11 cellular contexts compared by ENCODE assay signal in the genomic region with DNA sequence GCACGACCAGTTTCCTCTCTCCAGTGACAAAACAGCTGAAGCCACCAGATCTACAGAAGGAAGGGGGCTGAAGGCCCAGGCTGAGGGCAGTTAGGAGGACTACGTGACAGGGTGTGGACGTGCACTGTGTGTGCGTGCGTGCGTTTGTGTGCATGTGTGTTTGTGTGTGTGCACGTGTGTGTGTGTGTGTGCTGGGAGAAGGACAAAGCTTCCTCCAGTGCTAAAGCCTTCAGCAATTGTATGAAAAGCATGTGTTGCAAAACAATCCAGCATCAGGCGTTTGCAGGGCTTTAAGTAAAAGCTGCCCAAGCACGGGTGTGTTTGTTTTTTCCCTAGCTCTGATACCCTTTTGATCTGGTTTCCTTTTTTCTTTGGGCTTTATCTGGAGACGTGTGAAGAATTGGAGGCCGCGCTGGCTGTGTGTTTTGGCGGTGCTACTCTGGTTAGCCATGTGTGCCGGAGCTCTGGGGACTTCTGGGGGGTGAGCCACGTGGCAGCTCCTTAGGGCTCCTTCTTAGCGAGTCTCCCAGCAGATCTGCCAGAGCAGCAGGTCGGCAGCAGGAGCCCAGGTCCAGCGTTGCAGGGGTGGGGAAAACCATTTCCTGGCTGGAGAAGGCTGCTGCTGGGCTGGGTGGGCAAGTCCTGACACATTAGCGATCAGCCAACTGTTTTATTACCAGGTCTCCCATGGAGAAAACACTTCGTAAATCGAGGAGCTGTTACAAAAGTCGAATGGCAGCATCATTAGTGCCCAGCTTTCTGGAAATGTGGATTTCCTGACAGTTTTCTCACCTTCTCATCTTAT.
A peak's percentile ranks its signal among the peaks of the same experiment; 100 is the strongest.
DNase-seq lines count a peak whose midpoint lies in the region; ATAC-seq and TF ChIP-seq lines count a peak whose summit lies in the region.
"Had no signal": no experiment of that assay in that cellular context is flagged by ENCODE, and none has a peak within 500 bp of the region (broad histone marks: within the 10 kb centered on the region; RNA-seq: fewer than 3 reads in every experiment).

No MANE protein-coding gene starts in this region.

- H3K36me3 ChIP-seq in left ventricle myocardium inferior (peaks cover 1% of the 10 kb centered on the region), right lobe of liver (peaks cover 0 to 3% (median 0%) of the 10 kb centered on the region in 4 donors)
- H3K36me3 ChIP-seq: neural progenitor cell had no signal

- TF ChIP-seq CTCF in left ventricle myocardium inferior (IDR thresholded peaks at IDR 0.05; ENCODE audit: borderline replicate concordance) (no peak), brain (conservative IDR thresholded peaks at IDR 0.05) (no peak), right lobe of liver (IDR thresholded peaks at IDR 0.05) (no peak), Calu3 (IDR thresholded peaks at IDR 0.05; ENCODE audit: unreplicated experiment) (no peak)

- H3K27ac ChIP-seq in right cardiac atrium (ENCODE audit: low read length), result no peak overlapping the region
- no peak overlapping the region for H3K27ac ChIP-seq in left ventricle myocardium inferior (replicated peaks)
- no peak overlapping the region for H3K27ac ChIP-seq in right lobe of liver
- H3K27ac ChIP-seq: neural progenitor cell had no signal

- H3K36me3 Mint-ChIP-seq in brain, result peaks cover 17% of the 10 kb centered on the region
- H3K36me3 Mint-ChIP-seq in Calu3 (ENCODE audit: insufficient read depth, unreplicated experiment), result peaks cover 37% of the 10 kb centered on the region

- BruUV-seq in Calu3 (replicated peaks; lab: Mats Ljungman, UMichigan), result no TSS peak

- 38% methylated on average over 22 of the region's 22 CpGs for WGBS in right cardiac atrium
- WGBS in right lobe of liver (ENCODE audit: insufficient coverage, low coverage, low lambda C conversion rate, missing lambda C conversion rate), result 36% methylated on average over 12 of the region's 22 CpGs

- H3K9me3 Mint-ChIP-seq in brain (no peaks in the 10 kb centered on the region), Calu3 (ENCODE audit: low read depth, unreplicated experiment) (no peaks in the 10 kb centered on the region)
- H3K9me3 Mint-ChIP-seq: neural progenitor cell had no signal

- no peak for TF ChIP-seq POLR2A in right lobe of liver (IDR thresholded peaks at IDR 0.05)

- H3K27ac Mint-ChIP-seq in brain (peak overlapping the region; percentile 48 to 93 (median 82)), Calu3 (ENCODE audit: unreplicated experiment) (no peak overlapping the region)
- H3K27ac Mint-ChIP-seq: neural progenitor cell had no signal

- intact Hi-C loops in right cardiac atrium (cut with DNase I) (no loop called here), left ventricle myocardium inferior (cut with micrococcal nuclease) (no loop called here), right lobe of liver (cut with DNase I) (no loop called here), Calu3 (cut with micrococcal nuclease; ENCODE audit: unreplicated experiment) (no loop called here)

- H3K27me3 ChIP-seq in right cardiac atrium (ENCODE audit: control insufficient read depth, insufficient read depth) (no peaks in the 10 kb centered on the region), left ventricle myocardium inferior (ENCODE audit: low read depth) (no peaks in the 10 kb centered on the region), right lobe of liver (no peaks in the 10 kb centered on the region)
- H3K27me3 ChIP-seq: heart left ventricle, neural progenitor cell had no signal

- DNase-seq in right cardiac atrium, result peak; percentile 62 to 77 (median 72)
- no peak for DNase-seq in left ventricle myocardium inferior
- DNase-seq in right lobe of liver, result no peak
- no peak for DNase-seq in SK-N-DZ (ENCODE audit: low spot score)
- no peak for DNase-seq in Calu3
- no peak for DNase-seq in anterior cingulate cortex (lab: John Stamatoyannopoulos, UW)
- no peak for DNase-seq in NCI-H524 (lab: John Stamatoyannopoulos, UW)
- DNase-seq: heart left ventricle, PC-3 had no signal

- H3K9me3 ChIP-seq in right cardiac atrium (ENCODE audit: control insufficient read depth, low read length), result no peaks in the 10 kb centered on the region
- H3K9me3 ChIP-seq in left ventricle myocardium inferior (replicated peaks), result no peaks in the 10 kb centered on the region
- H3K9me3 ChIP-seq in right lobe of liver, result no peaks in the 10 kb centered on the region
- H3K9me3 ChIP-seq: heart left ventricle had no signal

- H3K4me3 ChIP-seq in right cardiac atrium (ENCODE audit: low read length) (no peak overlapping the region), left ventricle myocardium inferior (no peak overlapping the region), right lobe of liver (no peak overlapping the region)
- H3K4me3 ChIP-seq: heart left ventricle, neural progenitor cell had no signal

- H3K4me1 Mint-ChIP-seq in brain (peaks cover 34% of the 10 kb centered on the region), Calu3 (ENCODE audit: low read depth, unreplicated experiment) (peaks cover 45% of the 10 kb centered on the region)

- ATAC-seq in right cardiac atrium, result peak; percentile 68 to 86
- ATAC-seq in right lobe of liver, result peak; percentile 53 to 71 (median 55)
- ATAC-seq: PC-3 had no signal

- no peaks in the 10 kb centered on the region for H3K27me3 Mint-ChIP-seq in brain
- H3K27me3 Mint-ChIP-seq in Calu3 (ENCODE audit: unreplicated experiment), result no peaks in the 10 kb centered on the region

- CTCF ChIA-PET in Calu3 (lab: Charles Lee), result interaction anchor here (0.6 kb wide), 1 partner anchor 182 kb away, joined by 9 read pairs; no protein-coding TSS in a partner anchor

- H3K4me3 Mint-ChIP-seq in brain (no peak overlapping the region), Calu3 (ENCODE audit: low read depth, unreplicated experiment) (no peak overlapping the region)
- H3K4me3 Mint-ChIP-seq: neural progenitor cell had no signal

- peaks cover 19% of the 10 kb centered on the region for H3K4me1 ChIP-seq in right cardiac atrium (ENCODE audit: control insufficient read depth, insufficient read depth, low read length)
- H3K4me1 ChIP-seq in left ventricle myocardium inferior, result peaks cover 65% of the 10 kb centered on the region
- peaks cover 0 to 10% (median 0%) of the 10 kb centered on the region in 4 donors for H3K4me1 ChIP-seq in right lobe of liver
- H3K4me1 ChIP-seq: neural progenitor cell had no signal

Comparison
In these comparisons a context has a peak if more than half of its experiments do, and no peak if none do; other contexts are left out.
1. DNase-seq: peak in right cardiac atrium (3 of 3); none in left ventricle myocardium inferior (single experiment), right lobe of liver (0 of 3), SK-N-DZ (single experiment), Calu3 (single experiment), anterior cingulate cortex (0 of 58) and NCI-H524 (0 of 2).